ENCODE assay signal across 8 cellular contexts in the genomic region with DNA sequence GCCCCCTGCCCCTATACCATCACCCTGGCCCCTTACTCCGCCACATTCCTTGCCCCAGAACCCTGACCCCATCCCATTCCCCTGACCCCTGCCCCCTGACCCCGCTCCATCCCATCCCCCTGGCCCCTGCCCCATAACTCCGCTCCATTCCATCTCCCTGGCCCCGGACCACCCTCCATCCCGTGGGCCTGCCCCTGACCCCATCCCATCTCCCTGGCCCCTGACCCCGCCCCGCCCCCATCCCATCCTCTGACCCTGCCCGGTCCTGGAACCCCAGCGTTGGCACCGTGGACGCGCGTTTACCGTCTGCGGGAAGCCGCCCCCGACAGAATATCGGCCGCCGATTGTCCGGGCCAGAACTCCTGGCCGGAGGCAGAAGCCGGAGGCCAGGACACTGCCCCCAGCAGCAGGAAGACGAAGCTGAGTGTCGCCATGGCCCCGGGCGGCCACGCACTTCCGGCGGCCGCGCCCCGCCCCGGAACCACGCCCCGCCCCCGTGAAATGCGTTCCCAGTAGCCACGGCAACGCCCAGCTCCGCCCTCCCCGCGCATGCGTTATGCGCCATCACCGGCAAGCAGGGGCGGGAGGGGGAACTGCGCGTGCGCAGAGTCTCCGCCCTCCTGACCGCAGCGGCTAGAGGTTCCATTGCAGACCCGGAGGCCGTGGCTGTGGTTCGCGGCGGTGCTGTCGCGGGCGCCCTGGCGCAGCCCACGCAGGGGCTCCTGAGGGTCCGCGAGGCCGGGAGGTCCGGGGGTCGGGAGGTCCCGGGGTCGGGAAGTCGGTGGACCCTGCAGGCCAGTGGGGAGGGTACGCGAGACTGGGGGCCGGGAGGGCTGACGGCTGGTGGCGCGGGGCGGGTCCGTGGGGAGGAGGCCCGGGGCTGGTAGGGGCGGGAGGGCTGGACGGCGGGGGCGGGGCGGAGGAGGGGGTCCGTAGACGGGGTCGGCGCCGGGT. TPM values are rescaled to one million over a fixed set of nuclear protein-coding genes. Genes with fewer than 3 reads are reported as not detected.
A peak's percentile ranks its signal among the peaks of the same experiment; 100 is the strongest.
DNase-seq lines count a peak whose midpoint lies in the region; TF ChIP-seq lines count a peak whose summit lies in the region.

A gene with protein sequence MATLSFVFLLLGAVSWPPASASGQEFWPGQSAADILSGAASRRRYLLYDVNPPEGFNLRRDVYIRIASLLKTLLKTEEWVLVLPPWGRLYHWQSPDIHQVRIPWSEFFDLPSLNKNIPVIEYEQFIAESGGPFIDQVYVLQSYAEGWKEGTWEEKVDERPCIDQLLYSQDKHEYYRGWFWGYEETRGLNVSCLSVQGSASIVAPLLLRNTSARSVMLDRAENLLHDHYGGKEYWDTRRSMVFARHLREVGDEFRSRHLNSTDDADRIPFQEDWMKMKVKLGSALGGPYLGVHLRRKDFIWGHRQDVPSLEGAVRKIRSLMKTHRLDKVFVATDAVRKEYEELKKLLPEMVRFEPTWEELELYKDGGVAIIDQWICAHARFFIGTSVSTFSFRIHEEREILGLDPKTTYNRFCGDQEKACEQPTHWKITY (minus strand): TSS at position 458 of the 954 bp plus-strand sequence. CDS start 24 bp downstream, at position 434.

- H3K27ac ChIP-seq in SJSA1 (peak within 1 kb of the TSS; percentile 62), stomach (peak within 1 kb of the TSS; percentile 77 to 93 (median 90))

- peaks cover 17% of the 10 kb centered on the region for H3K4me1 ChIP-seq in SJSA1 (replicated peaks)
- H3K4me1 ChIP-seq in stomach = peaks cover 22 to 50% (median 38%) of the 10 kb centered on the region in 4 donors

- TF ChIP-seq EP300 in stomach (IDR thresholded peaks at IDR 0.05) = no peak

- H3K4me1 Mint-ChIP-seq in neural crest cell = peaks cover 35% of the 10 kb centered on the region

- H3K4me3 ChIP-seq in HFF-Myc (replicated peaks; ENCODE audit: low read depth, low read length) (peak within 1 kb of the TSS; percentile 63), SJSA1 (peak within 1 kb of the TSS; percentile 85), fibroblast of villous mesenchyme (ENCODE audit: low read depth, low read length) (peak within 1 kb of the TSS; percentile 83), stomach (peak within 1 kb of the TSS; percentile 80 to 94 (median 88))

- H3K27ac Mint-ChIP-seq in neural crest cell (ENCODE audit: unreplicated experiment) = no peak within 1 kb of the TSS

- DNase-seq in GF-D8 (lab: John Stamatoyannopoulos, UW) (peak; percentile 87), HFF-Myc (ENCODE audit: extremely low read depth, low read depth) (peak; percentile 80), NAMALWA (ENCODE audit: low spot score) (peak; percentile 96), SJSA1 (ENCODE audit: low read depth in 1 of 2, low spot score in 2 of 2) (peak; percentile 96 to 98), fibroblast of villous mesenchyme (ENCODE audit: low read depth) (peak; percentile 96), neural crest cell (ENCODE audit: low read depth, low spot score) (peak; percentile 99), stomach (peak; percentile 99)
- DNase-seq in activated gamma-delta T cell treated with anti-CD3 and anti-CD28 coated beads, Interleukin-2, amount 50 U/mL, for 16 hours (ENCODE audit: low read depth) = peak; percentile 99

- no peak for TF ChIP-seq CTCF in HFF-Myc (IDR thresholded peaks at IDR 0.05; ENCODE audit: low read depth, low read length, missing control alignments)
- TF ChIP-seq CTCF in fibroblast of villous mesenchyme (IDR thresholded peaks at IDR 0.05; ENCODE audit: insufficient read depth, low read depth, low read length) = no peak
- TF ChIP-seq CTCF in neural crest cell (conservative IDR thresholded peaks at IDR 0.05) = no peak
- peak in 1 of 7 experiments; percentile 20 for TF ChIP-seq CTCF in stomach (IDR thresholded peaks at IDR 0.05)

- no peaks in the 10 kb centered on the region for H3K27me3 Mint-ChIP-seq in neural crest cell (ENCODE audit: low read depth)

- H3K36me3 ChIP-seq in SJSA1 (peaks cover 38% of the 10 kb centered on the region), stomach (peaks cover 26 to 34% (median 33%) of the 10 kb centered on the region in 4 donors)

- intact Hi-C loops in stomach (cut with DNase I; ENCODE audit: low total_unique reads) = no loop called here

- 0 to 1% (median 0%) methylated on average over 23 to 90 of the region's 90 CpGs for WGBS in stomach, 5 donors

- H3K36me3 Mint-ChIP-seq in neural crest cell (ENCODE audit: low read depth) = peaks cover 5% of the 10 kb centered on the region

- H3K4me3 Mint-ChIP-seq in neural crest cell = peak within 1 kb of the TSS; percentile 87

- H3K9me3 ChIP-seq in SJSA1 (replicated peaks) = no peaks in the 10 kb centered on the region
- no peaks in the 10 kb centered on the region for H3K9me3 ChIP-seq in stomach

- peak in 2 of 4 donors; percentile 67 to 73 for TF ChIP-seq POLR2A in stomach (IDR thresholded peaks at IDR 0.05)

- H3K27me3 ChIP-seq in SJSA1 (replicated peaks) = no peaks in the 10 kb centered on the region
- peaks cover 0 to under 1% (median 0%) of the 10 kb centered on the region in 3 donors for H3K27me3 ChIP-seq in stomach

- H3K9me3 Mint-ChIP-seq in neural crest cell = no peaks in the 10 kb centered on the region

RNA-seq across cellular contexts. Expression of the gene that starts here (rescaled TPM):
- 32.6 and 42.0 TPM in 2 replicates for total RNA-seq in SJSA1 (2014; rRNA removed; shearing (Covaris generic))
- total RNA-seq in fibroblast of villous mesenchyme (43.8 and 60.0 TPM in 2 replicates), neural crest cell (35.4 and 39.5 TPM in 2 replicates), stomach (10 to 100 TPM; 19.2 to 34.2 (median 29.3) TPM)
- 10 to 100 TPM in 1 of 3 donors, 1 to 10 TPM in 2; 7.4 to 15.9 (median 9.5) TPM for polyA plus RNA-seq in stomach

Comparison
In these comparisons a context has a peak if more than half of its experiments do, and no peak if none do; other contexts are left out.
1. Peak in every context shown above with its lines: DNase-seq, H3K4me3 ChIP-seq and H3K27ac ChIP-seq.